ENCODE assay signal across 8 cellular contexts in the genomic region with DNA sequence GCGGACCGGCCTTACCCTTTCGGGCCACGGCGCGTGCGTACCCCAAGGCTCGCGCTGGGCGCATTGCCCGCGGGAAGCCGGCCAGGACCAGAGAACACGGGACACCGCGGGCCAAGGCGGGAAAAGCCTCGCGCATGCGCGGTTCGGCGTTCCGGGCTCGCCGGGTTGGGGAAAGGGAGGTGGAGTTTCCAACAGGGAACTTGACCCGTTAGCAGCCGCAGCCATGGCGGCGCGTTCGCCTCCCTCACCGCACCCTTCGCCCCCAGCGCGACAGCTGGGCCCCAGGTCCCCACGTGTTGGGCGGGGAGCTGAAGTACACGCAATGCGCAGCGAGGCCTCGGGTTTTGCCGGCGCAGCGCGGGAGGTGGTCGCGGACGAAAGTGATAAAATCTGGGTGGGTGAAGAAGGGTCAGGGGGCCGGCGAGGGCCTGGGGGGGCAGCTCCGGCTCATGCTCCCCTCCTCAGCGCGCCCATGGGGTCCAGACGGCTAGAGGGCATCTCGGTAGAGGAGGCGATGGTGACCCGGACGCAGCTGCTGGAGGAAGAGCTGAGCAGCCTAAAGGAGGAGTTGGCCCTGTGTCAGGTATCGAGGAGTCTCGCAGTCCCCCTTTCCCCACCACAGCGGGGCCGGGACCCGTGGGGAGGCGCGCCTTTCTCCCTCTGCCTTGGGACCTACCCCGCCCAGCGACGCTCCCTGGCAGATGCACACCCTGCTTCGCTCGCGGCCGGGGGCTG. TPM values are rescaled to one million over a fixed set of nuclear protein-coding genes. Genes with fewer than 3 reads are reported as not detected.
DNase-seq lines count a peak whose midpoint lies in the region; ATAC-seq, FAIRE-seq and TF ChIP-seq lines count a peak whose summit lies in the region.

A gene with protein sequence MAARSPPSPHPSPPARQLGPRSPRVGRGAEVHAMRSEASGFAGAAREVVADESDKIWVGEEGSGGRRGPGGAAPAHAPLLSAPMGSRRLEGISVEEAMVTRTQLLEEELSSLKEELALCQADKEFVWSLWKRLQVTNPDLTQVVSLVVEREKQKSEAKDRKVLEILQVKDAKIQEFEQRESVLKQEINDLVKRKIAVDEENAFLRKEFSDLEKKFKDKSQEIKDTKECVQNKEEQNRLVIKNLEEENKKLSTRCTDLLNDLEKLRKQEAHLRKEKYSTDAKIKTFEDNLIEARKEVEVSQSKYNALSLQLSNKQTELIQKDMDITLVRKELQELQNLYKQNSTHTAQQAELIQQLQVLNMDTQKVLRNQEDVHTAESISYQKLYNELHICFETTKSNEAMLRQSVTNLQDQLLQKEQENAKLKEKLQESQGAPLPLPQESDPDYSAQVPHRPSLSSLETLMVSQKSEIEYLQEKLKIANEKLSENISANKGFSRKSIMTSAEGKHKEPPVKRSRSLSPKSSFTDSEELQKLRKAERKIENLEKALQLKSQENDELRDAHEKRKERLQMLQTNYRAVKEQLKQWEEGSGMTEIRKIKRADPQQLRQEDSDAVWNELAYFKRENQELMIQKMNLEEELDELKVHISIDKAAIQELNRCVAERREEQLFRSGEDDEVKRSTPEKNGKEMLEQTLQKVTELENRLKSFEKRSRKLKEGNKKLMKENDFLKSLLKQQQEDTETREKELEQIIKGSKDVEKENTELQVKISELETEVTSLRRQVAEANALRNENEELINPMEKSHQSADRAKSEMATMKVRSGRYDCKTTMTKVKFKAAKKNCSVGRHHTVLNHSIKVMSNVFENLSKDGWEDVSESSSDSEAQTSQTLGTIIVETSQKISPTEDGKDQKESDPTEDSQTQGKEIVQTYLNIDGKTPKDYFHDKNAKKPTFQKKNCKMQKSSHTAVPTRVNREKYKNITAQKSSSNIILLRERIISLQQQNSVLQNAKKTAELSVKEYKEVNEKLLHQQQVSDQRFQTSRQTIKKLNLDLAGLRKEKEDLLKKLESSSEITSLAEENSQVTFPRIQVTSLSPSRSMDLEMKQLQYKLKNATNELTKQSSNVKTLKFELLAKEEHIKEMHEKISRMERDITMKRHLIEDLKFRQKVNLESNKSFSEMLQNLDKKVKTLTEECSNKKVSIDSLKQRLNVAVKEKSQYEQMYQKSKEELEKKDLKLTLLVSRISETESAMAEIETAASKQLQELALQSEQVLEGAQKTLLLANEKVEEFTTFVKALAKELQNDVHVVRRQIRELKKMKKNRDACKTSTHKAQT (N-terminal part only) (plus strand): TSS at position 198 of the 735 bp plus-strand sequence. CDS start 26 bp downstream, at position 224.

- TF ChIP-seq CTCF in DND-41 (IDR thresholded peaks at IDR 0.05; ENCODE audit: borderline replicate concordance, extremely low read depth, low read length, poor library complexity, severe bottlenecking) (no peak), astrocyte of the spinal cord (IDR thresholded peaks at IDR 0.05; ENCODE audit: low read depth, low read length) (no peak)

- peak within 1 kb of the TSS; percentile 94 for H3K27ac ChIP-seq in DND-41 (ENCODE audit: low read length)
- H3K27ac ChIP-seq in SJSA1, result peak within 1 kb of the TSS; percentile 86

- H3K4me1 ChIP-seq in DND-41 (ENCODE audit: insufficient read depth, low read length) (peaks cover 29% of the 10 kb centered on the region), SJSA1 (replicated peaks) (peaks cover 6% of the 10 kb centered on the region)

- H2AFZ ChIP-seq in DND-41 (ENCODE audit: low read depth, low read length), result peak within 1 kb of the TSS; percentile 99

- ATAC-seq in DND-41 (ENCODE audit: insufficient read depth, low read depth), result peak; percentile 83

- H3K79me2 ChIP-seq in DND-41 (ENCODE audit: insufficient read depth, low read length), result peaks cover 47% of the 10 kb centered on the region

- H4K20me1 ChIP-seq in DND-41 (ENCODE audit: insufficient read depth, low read length), result no peaks in the 10 kb centered on the region

- peak within 1 kb of the TSS; percentile 73 for H3K4me2 ChIP-seq in DND-41 (ENCODE audit: insufficient read depth, low read length)

- peak; percentile 85 for TF ChIP-seq POLR2A in H54 (IDR thresholded peaks at IDR 0.05; ENCODE audit: low read depth, low read length)

- peak; percentile 94 for FAIRE-seq in H54 (lab: Jason Lieb, UNC)

- H3K36me3 ChIP-seq in DND-41 (ENCODE audit: insufficient read depth, low read length) (no peaks in the 10 kb centered on the region), MG63 (no peaks in the 10 kb centered on the region; the same call in 1 of the 2 replicates), SJSA1 (no peaks in the 10 kb centered on the region)

- H3K27me3 ChIP-seq in DND-41 (ENCODE audit: insufficient read depth, low read length, poor library complexity) (no peaks in the 10 kb centered on the region), MG63 (no peaks in the 10 kb centered on the region), SJSA1 (replicated peaks) (no peaks in the 10 kb centered on the region)

- in situ Hi-C loops in astrocyte of the spinal cord (cut with HindIII; ENCODE audit: low sequenced_read_pairs), result no loop called here

- peak within 1 kb of the TSS; percentile 53 to 72; a peak in 3 of 4 replicates for H3K4me3 ChIP-seq in DND-41 (ENCODE audit: low read depth in 1 of 2, low read length in 2 of 2)
- H3K4me3 ChIP-seq in MG63, result peak within 1 kb of the TSS; percentile 78
- H3K4me3 ChIP-seq in SJSA1, result peak within 1 kb of the TSS; percentile 87
- peak within 1 kb of the TSS; percentile 88 for H3K4me3 ChIP-seq in astrocyte of the spinal cord (ENCODE audit: low read depth, low read length)

- peak within 1 kb of the TSS; percentile 99 for H3K9ac ChIP-seq in DND-41 (ENCODE audit: low read depth, low read length)

- DNase-seq in DND-41 (peak; percentile 89), H54 (ENCODE audit: insufficient read length, low spot score) (peak; percentile 90), MG63 (peak; percentile 89), SJSA1 (ENCODE audit: low read depth in 1 of 2, low spot score in 2 of 2) (peak; percentile 75 to 87), astrocyte of the spinal cord (ENCODE audit: low read depth, low spot score) (peak; percentile 89), hypothalamus (lab: John Stamatoyannopoulos, UW) (peak; percentile 45 to 97 (median 87)), pulmonary artery endothelial cell (ENCODE audit: low read depth, low spot score) (peak; percentile 64), T-helper 9 cell (no peak)

- H3K9me3 ChIP-seq in DND-41 (ENCODE audit: insufficient read depth, low read length, severe bottlenecking), result no peaks in the 10 kb centered on the region
- no peaks in the 10 kb centered on the region for H3K9me3 ChIP-seq in MG63
- no peaks in the 10 kb centered on the region for H3K9me3 ChIP-seq in SJSA1 (replicated peaks)

RNA-seq across cellular contexts. Expression of the gene that starts here (rescaled TPM):
- 4.2 and 7.2 TPM in 2 replicates for total RNA-seq in MG63 (2014; rRNA removed; shearing (Covaris generic); ENCODE audit: low replicate concordance)
- total RNA-seq in SJSA1 (2014; rRNA removed; shearing (Covaris generic)), result 3.7 and 6.9 TPM in 2 replicates
- total RNA-seq in pulmonary artery endothelial cell, result 8.6 and 11.0 TPM in 2 replicates
